In genomic region chr7:107354639-107355038, GRCh38 we compare ENCODE assay signal across 27 cellular contexts.
DNase-seq lines count a peak whose midpoint lies in the region; ATAC-seq, FAIRE-seq and TF ChIP-seq lines count a peak whose summit lies in the region.
"Had no signal": no experiment of that assay in that cellular context is flagged by ENCODE, and none has a peak within 500 bp of the region (broad histone marks: within the 10 kb centered on the region; RNA-seq: fewer than 3 reads in every experiment).

No MANE protein-coding gene starts in this region.

- H3K4me3 ChIP-seq in IMR-90 (ENCODE audit: insufficient read depth, low read depth, low read length) = no peak overlapping the region
- H3K4me3 ChIP-seq in SJSA1 = no peak overlapping the region
- no peak overlapping the region for H3K4me3 ChIP-seq in K562
- no peak overlapping the region for H3K4me3 ChIP-seq in GM23338
- H3K4me3 ChIP-seq: BLaER1, GM12878 had no signal

- peaks cover 0 to 7% of the 10 kb centered on the region in 2 experiments; a peak in 3 of 4 replicates for H3K79me1 ChIP-seq in IMR-90 (ENCODE audit: low read depth in 1 of 2, low read length in 2 of 2)

- no peak for DNase-seq in HFFc6
- no peak for DNase-seq in IMR-90
- DNase-seq in SJSA1 (ENCODE audit: low read depth in 1 of 2, low spot score in 2 of 2) = no peak
- DNase-seq in K562 (ENCODE audit: extremely low read depth in 1 of 4, low spot score in 3 of 4) = no peak
- DNase-seq in GM23338 (ENCODE audit: low spot score) = no peak
- no peak for DNase-seq in chondrocyte (ENCODE audit: low spot score)
- no peak for DNase-seq in DMS 273 treated with DMSO at 0.1 percent for 48 hours (lab: John Stamatoyannopoulos, UW)
- DNase-seq in C1 segment of cervical spinal cord (lab: John Stamatoyannopoulos, UW) = no peak
- DNase-seq: 8988T; ACHN; BE2C; Caco-2; Calu3; CD4-positive, alpha-beta T cell; CD8-positive, alpha-beta T cell; DMS153; DMS53; DMS79; DND-41; EL; GDM1 had no signal

- no peak overlapping the region for H4K91ac ChIP-seq in IMR-90 (ENCODE audit: insufficient read depth, low read depth, low read length)

- BruUV-seq in IMR-90 (replicated peaks; lab: Mats Ljungman, UMichigan) (no TSS peak), K562 (replicated peaks; lab: Mats Ljungman, UMichigan) (no TSS peak)

- H3K27me3 ChIP-seq in IMR-90 (ENCODE audit: control insufficient read depth, insufficient read depth, low read length) (no peaks in the 10 kb centered on the region), SJSA1 (replicated peaks) (no peaks in the 10 kb centered on the region), K562 (ENCODE audit: control insufficient read depth in 2 of 2, insufficient read depth in 2 of 2, low read length in 2 of 2) (no peaks in the 10 kb centered on the region), GM23338 (ENCODE audit: insufficient read depth) (no peaks in the 10 kb centered on the region)
- H3K27me3 ChIP-seq: BE2C, BLaER1 had no signal

- H3K18ac ChIP-seq in IMR-90 (ENCODE audit: low read depth, low read length) = no peak overlapping the region

- H3K27ac Mint-ChIP-seq in HFFc6 = peak overlapping the region; percentile 24
- no peak overlapping the region for H3K27ac Mint-ChIP-seq in GM23338
- H3K27ac Mint-ChIP-seq in chondrocyte (ENCODE audit: unreplicated experiment) = no peak overlapping the region
- H3K27ac Mint-ChIP-seq: CD4-positive, alpha-beta T cell had no signal

- H3K36me3 Mint-ChIP-seq in HFFc6 (ENCODE audit: low read depth) (peaks cover 2% of the 10 kb centered on the region), GM23338 (ENCODE audit: low read depth) (peaks cover 22% of the 10 kb centered on the region), chondrocyte (ENCODE audit: low read depth) (peaks cover 4% of the 10 kb centered on the region)

- TF ChIP-seq EP300 in K562 (IDR thresholded peaks at IDR 0.05; ENCODE audit: low read length) = no peak

- H3K9me2 ChIP-seq in GM23338 (ENCODE audit: insufficient read depth) = no peaks in the 10 kb centered on the region

- H2BK120ac ChIP-seq in IMR-90 (ENCODE audit: low read depth, low read length) = peak overlapping the region; percentile 60; the same call in 1 of the 2 replicates

- no CpG with 5 or more reads among the region's 3 CpGs for WGBS in IMR-90 (ENCODE audit: extremely low coverage in 2 of 2, insufficient read length in 1 of 2), 2 experiments
- 94% methylated on average over 3 of the region's 3 CpGs for WGBS in K562 (ENCODE audit: insufficient coverage, low coverage, missing lambda C conversion rate)

- H3K27me3 Mint-ChIP-seq in HFFc6 (ENCODE audit: insufficient read depth) (peaks cover 2% of the 10 kb centered on the region; the same call in 1 of the 2 replicates), GM23338 (ENCODE audit: insufficient read depth, low read depth, poor library complexity) (no peaks in the 10 kb centered on the region), chondrocyte (ENCODE audit: low read depth) (no peaks in the 10 kb centered on the region)
- H3K27me3 Mint-ChIP-seq: CD4-positive, alpha-beta T cell had no signal

- CTCF ChIA-PET in IMR-90 (lab: Yijun Ruan, JAX) (no interaction called here), K562 (lab: Yijun Ruan, JAX; ENCODE audit: low intra/inter-chr PET ratio) (no interaction called here)

- no peak overlapping the region for H2AFZ ChIP-seq in IMR-90 (replicated peaks; ENCODE audit: low read length, poor library complexity)
- H2AFZ ChIP-seq in K562 (ENCODE audit: low read depth, low read length) = no peak overlapping the region
- H2AFZ ChIP-seq in GM23338 = no peak overlapping the region

- no peaks in the 10 kb centered on the region for H3K79me2 ChIP-seq in K562 (ENCODE audit: control insufficient read depth, insufficient read depth, low read length)
- H3K79me2 ChIP-seq in GM23338 (replicated peaks; ENCODE audit: insufficient read depth) = no peaks in the 10 kb centered on the region

- H3K4me3 Mint-ChIP-seq in HFFc6 = no peak overlapping the region
- no peak overlapping the region for H3K4me3 Mint-ChIP-seq in GM23338
- no peak overlapping the region for H3K4me3 Mint-ChIP-seq in chondrocyte (ENCODE audit: unreplicated experiment)
- H3K4me3 Mint-ChIP-seq: CD4-positive, alpha-beta T cell; CD8-positive, alpha-beta T cell had no signal

- H3K9me1 ChIP-seq in IMR-90 (ENCODE audit: insufficient read depth, low read length) = no peaks in the 10 kb centered on the region
- no peaks in the 10 kb centered on the region for H3K9me1 ChIP-seq in K562 (ENCODE audit: control insufficient read depth, insufficient read depth, low read length)

- TF ChIP-seq RAD21 in IMR-90 (IDR thresholded peaks at IDR 0.05; ENCODE audit: low read length) (no peak), K562 (CRISPR knock-in tag; conservative IDR thresholded peaks at IDR 0.05 in 1 of 2, IDR thresholded peaks at IDR 0.05 in 1 of 2) (no peak)

- dilution Hi-C loops in IMR-90 (cut with HindIII; ENCODE audit: low sequenced_read_pairs, unreplicated experiment) = no loop called here

- peak overlapping the region; percentile 68 for H2BK20ac ChIP-seq in IMR-90 (ENCODE audit: low read depth, low read length)

- peaks cover 5% of the 10 kb centered on the region; the same call in 1 of the 2 replicates for H3K4me1 ChIP-seq in IMR-90 (ENCODE audit: control insufficient read depth, insufficient read depth, low read length)
- peaks cover 20% of the 10 kb centered on the region for H3K4me1 ChIP-seq in SJSA1 (replicated peaks)
- H3K4me1 ChIP-seq in K562 (replicated peaks in 1 of 2; ENCODE audit: control insufficient read depth in 2 of 2, insufficient read depth in 2 of 2, low read length in 2 of 2) = no peaks in the 10 kb centered on the region
- H3K4me1 ChIP-seq in GM23338 (ENCODE audit: insufficient read depth) = no peaks in the 10 kb centered on the region
- H3K4me1 ChIP-seq: BE2C, BLaER1, Caco-2 had no signal

- H3K56ac ChIP-seq in IMR-90 (ENCODE audit: extremely low read depth, insufficient read depth, low read length) = no peak overlapping the region

- H3K14ac ChIP-seq in IMR-90 (replicated peaks; ENCODE audit: low read depth, low read length) = no peak overlapping the region; the same call in 1 of the 2 replicates

- H3K9ac ChIP-seq in IMR-90 (ENCODE audit: low read depth, low read length) = no peak overlapping the region
- no peak overlapping the region for H3K9ac ChIP-seq in K562 (ENCODE audit: insufficient read depth in 1 of 2, low read depth in 2 of 2, low read length in 2 of 2)
- H3K9ac ChIP-seq: BLaER1 had no signal

- in situ Hi-C loops in IMR-90 (cut with MboI; ENCODE audit: low sequenced_read_pairs) (no loop called here), K562 (cut with MboI) (no loop called here)

- H3K23ac ChIP-seq in IMR-90 (ENCODE audit: low read depth, low read length) = no peak overlapping the region

- no peak overlapping the region for H3K4me2 ChIP-seq in IMR-90 (ENCODE audit: low read depth, low read length)
- no peak overlapping the region for H3K4me2 ChIP-seq in K562 (ENCODE audit: insufficient read depth, low read length)
- no peak overlapping the region for H3K4me2 ChIP-seq in GM23338
- H3K4me2 ChIP-seq: BLaER1 had no signal

- no peak overlapping the region for H4K5ac ChIP-seq in IMR-90 (ENCODE audit: low read depth, low read length)

- H3K9me3 ChIP-seq in IMR-90 (ENCODE audit: control insufficient read depth, insufficient read depth, low read length) = peaks cover 1% of the 10 kb centered on the region; the same call in 1 of the 2 replicates
- no peaks in the 10 kb centered on the region for H3K9me3 ChIP-seq in SJSA1 (replicated peaks)
- H3K9me3 ChIP-seq in K562 (replicated peaks; ENCODE audit: control insufficient read depth, insufficient read depth, low read depth, low read length) = peaks cover 2% of the 10 kb centered on the region; the same call in 1 of the 2 replicates
- H3K9me3 ChIP-seq: BE2C had no signal

- intact Hi-C loops in IMR-90 (cut with micrococcal nuclease) (no loop called here), K562 (cut with micrococcal nuclease) (no loop called here)

- H3K27ac ChIP-seq in IMR-90 (ENCODE audit: insufficient read depth, low read length) (no peak overlapping the region), SJSA1 (peak overlapping the region; percentile 71), K562 (ENCODE audit: extremely low read depth, low read depth, low read length) (no peak overlapping the region), GM23338 (ENCODE audit: low read depth) (no peak overlapping the region)
- H3K27ac ChIP-seq: BLaER1, C4-2B had no signal

- H3K36me3 ChIP-seq in IMR-90 (ENCODE audit: control insufficient read depth, insufficient read depth, low read length) (peaks cover 5% of the 10 kb centered on the region), SJSA1 (no peaks in the 10 kb centered on the region), K562 (ENCODE audit: control insufficient read depth, insufficient read depth, low read length) (peaks cover 5% of the 10 kb centered on the region; the same call in 2 of the 3 replicates), GM23338 (ENCODE audit: insufficient read depth) (peaks cover 3% of the 10 kb centered on the region; the same call in 1 of the 2 replicates)
- H3K36me3 ChIP-seq: BE2C had no signal

- TF ChIP-seq POLR2A in IMR-90 (IDR thresholded peaks at IDR 0.05; ENCODE audit: low read depth, low read length) (no peak), K562 (conservative IDR thresholded peaks at IDR 0.05) (no peak)

- H3K4me1 Mint-ChIP-seq in HFFc6 (ENCODE audit: low read depth) (peaks cover 25% of the 10 kb centered on the region), GM23338 (no peaks in the 10 kb centered on the region), chondrocyte (ENCODE audit: low read depth) (peaks cover 18% of the 10 kb centered on the region)

- no peaks in the 10 kb centered on the region for H3F3A ChIP-seq in GM23338 (replicated peaks; ENCODE audit: low read depth)

- H2BK5ac ChIP-seq in IMR-90 (ENCODE audit: low read depth, low read length, poor library complexity, severe bottlenecking) = peak overlapping the region; percentile 39

- H2BK15ac ChIP-seq in IMR-90 (ENCODE audit: low read depth, low read length) = peak overlapping the region; percentile 74; the same call in 1 of the 3 replicates

- TF ChIP-seq CTCF in HFFc6 (IDR thresholded peaks at IDR 0.05) (no peak), IMR-90 (conservative IDR thresholded peaks at IDR 0.05; ENCODE audit: low read depth, low read length) (no peak), K562 (IDR thresholded peaks at IDR 0.05 in 2 of 3, conservative IDR thresholded peaks at IDR 0.05 in 1 of 3; ENCODE audit: insufficient read depth in 2 of 3, low read depth in 1 of 3, low read length in 3 of 3) (no peak), GM23338 (conservative IDR thresholded peaks at IDR 0.05; ENCODE audit: low read depth in 2 of 2) (no peak), chondrocyte (IDR thresholded peaks at IDR 0.05) (no peak)

- FAIRE-seq in K562 (lab: Jason Lieb, UNC) = no peak
- FAIRE-seq: D721Med, GM12878, GM12892, GM18507 had no signal

- no peaks in the 10 kb centered on the region for H4K20me1 ChIP-seq in IMR-90 (ENCODE audit: insufficient read depth, low read length)
- no peaks in the 10 kb centered on the region for H4K20me1 ChIP-seq in K562 (replicated peaks; ENCODE audit: control insufficient read depth, insufficient read depth, low read length)
- H4K20me1 ChIP-seq in GM23338 (replicated peaks; ENCODE audit: insufficient read depth) = no peaks in the 10 kb centered on the region
- H4K20me1 ChIP-seq: BLaER1 had no signal

- ATAC-seq in IMR-90 (ENCODE audit: low read depth) (no peak), K562 (no peak), GM23338 (no peak)
- ATAC-seq: CD8-positive, alpha-beta T cell; GM12878 had no signal

- POLR2A ChIA-PET in IMR-90 (lab: Charles Lee; ENCODE audit: unreplicated experiment) = interaction anchor here (0.5 kb wide), 1 partner anchor 453 kb away, joined by 8 read pairs; no protein-coding TSS in a partner anchor
- POLR2A ChIA-PET in K562 (lab: Yijun Ruan, JAX) = interaction anchor here (1.6 kb wide), 1 partner anchor 21 kb away, joined by 3 read pairs; no protein-coding TSS in a partner anchor

- H2AK9ac ChIP-seq in IMR-90 (replicated peaks; ENCODE audit: low read depth, low read length, poor library complexity) = no peak overlapping the region

- 0 out of 2 replicates have a peak, but pooled peaks cover under 1% of the 10 kb centered on the region for H3K9me3 Mint-ChIP-seq in HFFc6
- H3K9me3 Mint-ChIP-seq in GM23338 = peaks cover 9% of the 10 kb centered on the region
- no peaks in the 10 kb centered on the region for H3K9me3 Mint-ChIP-seq in chondrocyte (ENCODE audit: low read depth)
- H3K9me3 Mint-ChIP-seq: CD4-positive, alpha-beta T cell; CD8-positive, alpha-beta T cell had no signal

- peak overlapping the region; percentile 75 for H3K4ac ChIP-seq in IMR-90 (ENCODE audit: low read depth, low read length)

- H2AK5ac ChIP-seq in IMR-90 (ENCODE audit: low read depth, low read length) = peak overlapping the region; percentile 59; the same call in 1 of the 2 replicates

- H4K8ac ChIP-seq in IMR-90 (ENCODE audit: low read depth in 2 of 2, low read length in 2 of 2) = no peak overlapping the region
